12 cellular contexts compared by ENCODE assay signal in the genomic region with DNA sequence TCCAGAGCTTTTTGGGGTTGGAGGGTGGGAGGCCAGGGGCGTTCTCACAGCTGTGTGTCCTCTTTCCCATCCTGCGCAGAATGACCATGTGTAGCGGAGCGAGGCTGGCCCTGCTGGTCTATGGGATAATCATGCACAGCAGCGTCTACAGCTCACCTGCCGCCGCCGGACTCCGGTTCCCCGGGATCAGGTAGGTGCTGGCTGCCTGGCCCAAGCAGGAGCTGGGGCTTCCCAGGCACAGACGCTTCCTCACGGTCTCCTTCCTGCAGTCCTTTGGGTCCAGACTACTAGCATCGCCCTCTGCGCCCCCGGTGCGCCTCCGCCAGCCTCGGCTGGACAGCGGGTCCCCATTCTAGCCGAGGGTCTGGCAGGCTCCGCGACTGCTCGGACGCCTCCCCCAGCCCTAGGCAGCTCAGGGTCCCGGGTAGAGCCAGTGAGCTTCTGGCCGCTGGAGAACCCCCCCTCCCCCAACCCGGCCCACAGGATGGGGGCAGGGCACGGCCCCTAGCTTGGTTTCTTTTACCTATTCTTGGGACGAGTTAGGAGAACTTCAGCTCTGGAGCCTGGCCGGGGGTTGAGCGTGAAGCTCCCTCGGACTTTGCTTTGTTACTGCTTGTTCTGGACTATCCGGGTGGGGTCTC. TPM values are rescaled to one million over a fixed set of nuclear protein-coding genes. Genes with fewer than 3 reads are reported as not detected.
DNase-seq lines count a peak whose midpoint lies in the region; ATAC-seq and TF ChIP-seq lines count a peak whose summit lies in the region.
"Had no signal": no experiment of that assay in that cellular context is flagged by ENCODE, and none has a peak within 500 bp of the region (broad histone marks: within the 10 kb centered on the region; RNA-seq: fewer than 3 reads in every experiment).

No MANE protein-coding gene starts in this region.

- intact Hi-C loops in CD8-positive, alpha-beta T cell (cut with DNase I, micrococcal nuclease) = no loop called here

- peak; percentile 10 for DNase-seq in AG20443 (ENCODE audit: low spot score)
- peak; percentile 69 for DNase-seq in COLO668 (lab: John Stamatoyannopoulos, UW; ENCODE audit: unreplicated experiment)
- DNase-seq in WTC11 (ENCODE audit: low spot score) = peak; percentile 33
- no peak for DNase-seq in stimulated activated CD4-positive, alpha-beta T cell treated with anti-CD3 and anti-CD28 coated beads, Interleukin-15, amount 100 ng/mL, for 24 hours
- no peak for DNase-seq in activated T-cell treated with anti-CD3 and anti-CD28 coated beads, Interleukin-2, amount 50 U/mL, for 72 hours
- no peak for DNase-seq in CD8-positive, alpha-beta T cell
- DNase-seq: left ventricle myocardium superior, occipital lobe, transverse colon had no signal

- H3K4me1 Mint-ChIP-seq in WTC11 = peaks cover 53% of the 10 kb centered on the region
- peaks cover 16% of the 10 kb centered on the region for H3K4me1 Mint-ChIP-seq in activated T-cell treated with anti-CD3 and anti-CD28 coated beads, Interleukin-2, amount 50 U/mL, for 72 hours (ENCODE audit: low read depth)
- peaks cover 22% of the 10 kb centered on the region for H3K4me1 Mint-ChIP-seq in CD8-positive, alpha-beta T cell (ENCODE audit: low read depth)

- POLR2A ChIA-PET in WTC11 (lab: Charles Lee) = interaction anchor here (1.4 kb wide), 1 partner anchor 157 kb away, joined by 3 read pairs; no protein-coding TSS in a partner anchor
- POLR2A ChIA-PET in CD8-positive, alpha-beta T cell (lab: Charles Lee) = no interaction called here

- no peak overlapping the region for H3K9ac ChIP-seq in iPS-20b (ENCODE audit: low read depth, low read length)

- CTCF ChIA-PET in WTC11 (lab: Charles Lee) = interaction anchor here (0.6 to 4.7 kb wide), 6 partner anchors 56 to 1001 kb away, joined by 3 to 24 read pairs (median 3); no protein-coding TSS in a partner anchor
- CTCF ChIA-PET in CD8-positive, alpha-beta T cell (lab: Charles Lee) = no interaction called here

- H3K9me3 Mint-ChIP-seq in WTC11 = no peaks in the 10 kb centered on the region
- H3K9me3 Mint-ChIP-seq in activated T-cell treated with anti-CD3 and anti-CD28 coated beads, Interleukin-2, amount 50 U/mL, for 72 hours = peaks cover 0 to 1% of the 10 kb centered on the region in 2 donors
- peaks cover 2% of the 10 kb centered on the region for H3K9me3 Mint-ChIP-seq in CD8-positive, alpha-beta T cell

- H3K4me1 ChIP-seq in iPS-20b (ENCODE audit: insufficient read depth, low read length) = peaks cover 14% of the 10 kb centered on the region; the same call in 1 of the 2 replicates
- peaks cover 23% of the 10 kb centered on the region for H3K4me1 ChIP-seq in CD8-positive, alpha-beta T cell (ENCODE audit: insufficient read depth, low read length)

- no peaks in the 10 kb centered on the region for H3K36me3 ChIP-seq in iPS-20b (ENCODE audit: insufficient read depth, low read depth, low read length)
- no peaks in the 10 kb centered on the region for H3K36me3 ChIP-seq in CD8-positive, alpha-beta T cell (ENCODE audit: insufficient read depth, low read length)
- H3K36me3 ChIP-seq: ascending aorta, transverse colon had no signal

- H3K27ac ChIP-seq in iPS-20b (ENCODE audit: low read length) = no peak overlapping the region
- H3K27ac ChIP-seq in CD8-positive, alpha-beta T cell (ENCODE audit: low read depth, low read length) = no peak overlapping the region
- H3K27ac ChIP-seq: ascending aorta, transverse colon had no signal

- TF ChIP-seq CTCF in WTC11 (IDR thresholded peaks at IDR 0.05) = no peak
- no peak for TF ChIP-seq CTCF in CD8-positive, alpha-beta T cell (IDR thresholded peaks at IDR 0.05)

- H3K4me3 ChIP-seq in iPS-20b (ENCODE audit: low read length) = peak overlapping the region; percentile 71
- H3K4me3 ChIP-seq in CD8-positive, alpha-beta T cell (ENCODE audit: low read depth, low read length) = no peak overlapping the region
- H3K4me3 ChIP-seq: transverse colon had no signal

- no peak overlapping the region for H3K27ac Mint-ChIP-seq in WTC11
- H3K27ac Mint-ChIP-seq in activated T-cell treated with anti-CD3 and anti-CD28 coated beads, Interleukin-2, amount 50 U/mL, for 72 hours = no peak overlapping the region
- no peak overlapping the region for H3K27ac Mint-ChIP-seq in CD8-positive, alpha-beta T cell

- H3K36me3 Mint-ChIP-seq in WTC11 = no peaks in the 10 kb centered on the region; the same call in 1 of the 2 replicates
- peaks cover 0 to 1% of the 10 kb centered on the region in 2 donors for H3K36me3 Mint-ChIP-seq in activated T-cell treated with anti-CD3 and anti-CD28 coated beads, Interleukin-2, amount 50 U/mL, for 72 hours (ENCODE audit: insufficient read depth in 2 of 2)
- H3K36me3 Mint-ChIP-seq in CD8-positive, alpha-beta T cell = no peaks in the 10 kb centered on the region

- H3K27me3 Mint-ChIP-seq in WTC11 (ENCODE audit: low read depth) = peaks cover 99% of the 10 kb centered on the region
- H3K27me3 Mint-ChIP-seq in activated T-cell treated with anti-CD3 and anti-CD28 coated beads, Interleukin-2, amount 50 U/mL, for 72 hours (ENCODE audit: low read depth) = peaks cover 65% of the 10 kb centered on the region
- H3K27me3 Mint-ChIP-seq in CD8-positive, alpha-beta T cell (ENCODE audit: low read depth) = peaks cover 66% of the 10 kb centered on the region

- ATAC-seq in WTC11 (no peak; the same call in 1 of the 2 replicates), HG03139 (IDR thresholded peaks at IDR 0.05; ENCODE audit: unreplicated experiment) (no peak)
- no peak for ATAC-seq in activated T-cell treated with anti-CD3 and anti-CD28 coated beads, Interleukin-2, amount 50 U/mL, for 72 hours (replicated peaks in 1 of 2)
- ATAC-seq in CD8-positive, alpha-beta T cell = no peak
- ATAC-seq: left ventricle myocardium superior had no signal

- H3K9me3 ChIP-seq in iPS-20b (ENCODE audit: insufficient read depth, low read depth, low read length) = peaks cover 3% of the 10 kb centered on the region; the same call in 1 of the 2 replicates
- no peaks in the 10 kb centered on the region for H3K9me3 ChIP-seq in CD8-positive, alpha-beta T cell (ENCODE audit: low read length)
- H3K9me3 ChIP-seq: ascending aorta, transverse colon had no signal

- peak overlapping the region; percentile 76 for H3K4me3 Mint-ChIP-seq in WTC11
- H3K4me3 Mint-ChIP-seq in activated T-cell treated with anti-CD3 and anti-CD28 coated beads, Interleukin-2, amount 50 U/mL, for 72 hours = peak overlapping the region in 1 of 2 donors; percentile 59
- H3K4me3 Mint-ChIP-seq in CD8-positive, alpha-beta T cell = no peak overlapping the region

- peaks cover 100% of the 10 kb centered on the region for H3K27me3 ChIP-seq in iPS-20b (ENCODE audit: insufficient read depth, low read length)
- H3K27me3 ChIP-seq in CD8-positive, alpha-beta T cell (ENCODE audit: insufficient read depth, low read length) = peaks cover 28% of the 10 kb centered on the region

TF ChIP-seq in WTC11, 78 proteins besides CTCF, POLR2A, EP300 and RAD21 (continues in another document):
- TF ChIP-seq, protein P1, sequence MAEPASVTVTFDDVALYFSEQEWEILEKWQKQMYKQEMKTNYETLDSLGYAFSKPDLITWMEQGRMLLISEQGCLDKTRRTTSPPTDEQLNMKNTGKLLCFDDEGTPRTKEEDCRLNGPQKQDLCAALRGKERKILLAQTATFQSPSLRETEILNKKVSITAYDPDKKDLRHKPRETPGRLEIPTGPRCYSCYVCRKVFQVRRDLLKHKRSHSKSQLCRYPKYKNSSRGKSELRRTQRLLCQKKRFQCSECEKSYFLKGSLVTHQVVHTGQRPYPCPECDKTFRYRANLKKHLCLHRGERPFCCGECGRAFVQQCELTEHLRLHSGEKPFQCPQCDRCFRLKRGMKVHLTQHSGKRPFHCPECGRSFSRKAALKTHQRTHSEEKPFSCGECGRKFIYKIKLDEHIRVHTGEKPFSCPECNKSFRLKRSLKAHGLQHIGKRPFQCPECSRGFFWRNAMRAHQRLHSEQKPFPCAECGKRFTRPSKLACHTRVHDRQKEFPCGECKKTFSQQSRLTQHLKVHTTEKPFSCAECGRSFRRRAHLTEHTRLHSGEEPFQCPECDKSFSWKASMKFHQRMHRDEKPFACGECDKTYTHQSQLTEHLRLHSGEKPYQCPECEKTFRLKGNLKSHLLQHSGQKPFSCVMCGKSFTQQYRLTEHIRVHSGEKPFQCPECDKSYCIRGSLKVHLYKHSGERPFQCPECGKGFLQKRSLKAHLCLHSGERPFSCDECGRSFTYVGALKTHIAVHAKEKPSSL (CRISPR knock-in tag; conservative IDR thresholded peaks at IDR 0.05) = no peak
- TF ChIP-seq MAX (CRISPR knock-in tag; IDR thresholded peaks at IDR 0.05) (no peak), JAZF1 (CRISPR knock-in tag; IDR thresholded peaks at IDR 0.05) (no peak), GRHL2 (CRISPR knock-in tag; IDR thresholded peaks at IDR 0.05; ENCODE audit: insufficient replicate concordance, severe bottlenecking) (no peak), JUN (CRISPR knock-in tag; IDR thresholded peaks at IDR 0.05) (no peak), ELF4 (CRISPR knock-in tag; IDR thresholded peaks at IDR 0.05; ENCODE audit: low read depth) (no peak), ZNF671 (CRISPR knock-in tag; IDR thresholded peaks at IDR 0.05) (no peak), KAT7 (CRISPR knock-in tag; IDR thresholded peaks at IDR 0.05; ENCODE audit: borderline replicate concordance) (no peak), USF2 (CRISPR knock-in tag; IDR thresholded peaks at IDR 0.05) (no peak), MYBL2 (CRISPR knock-in tag; IDR thresholded peaks at IDR 0.05) (no peak)
- TF ChIP-seq, protein P2, sequence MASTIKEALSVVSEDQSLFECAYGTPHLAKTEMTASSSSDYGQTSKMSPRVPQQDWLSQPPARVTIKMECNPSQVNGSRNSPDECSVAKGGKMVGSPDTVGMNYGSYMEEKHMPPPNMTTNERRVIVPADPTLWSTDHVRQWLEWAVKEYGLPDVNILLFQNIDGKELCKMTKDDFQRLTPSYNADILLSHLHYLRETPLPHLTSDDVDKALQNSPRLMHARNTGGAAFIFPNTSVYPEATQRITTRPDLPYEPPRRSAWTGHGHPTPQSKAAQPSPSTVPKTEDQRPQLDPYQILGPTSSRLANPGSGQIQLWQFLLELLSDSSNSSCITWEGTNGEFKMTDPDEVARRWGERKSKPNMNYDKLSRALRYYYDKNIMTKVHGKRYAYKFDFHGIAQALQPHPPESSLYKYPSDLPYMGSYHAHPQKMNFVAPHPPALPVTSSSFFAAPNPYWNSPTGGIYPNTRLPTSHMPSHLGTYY (CRISPR knock-in tag; IDR thresholded peaks at IDR 0.05) = no peak

RNA-seq across cellular contexts. Expression of gene ADCYAP1, which starts 0.8 kb away (rescaled TPM):
- total RNA-seq in WTC11 (2021) = not detected in 3 replicates
- not detected for total RNA-seq in activated T-cell treated with anti-CD3 and anti-CD28 coated beads, Interleukin-2, amount 50 U/mL, for 72 hours
- not detected for total RNA-seq in CD8-positive, alpha-beta T cell
- total RNA-seq: ascending aorta had no signal

Comparison
In these comparisons a context has a peak if more than half of its experiments do, and no peak if none do; other contexts are left out.
1. DNase-seq: peak in AG20443 (single experiment), COLO668 (single experiment) and WTC11 (single experiment); none in stimulated activated CD4-positive, alpha-beta T cell treated with anti-CD3 and anti-CD28 coated beads, Interleukin-15, amount 100 ng/mL, for 24 hours (single experiment), activated T-cell treated with anti-CD3 and anti-CD28 coated beads, Interleukin-2, amount 50 U/mL, for 72 hours (0 of 2) and CD8-positive, alpha-beta T cell (0 of 7).